In genomic region chr1:150371110-150371509, GRCh38 we compare ENCODE assay signal across 1 cellular context.
TF ChIP-seq lines count a peak whose summit lies in the region.

No MANE protein-coding gene starts in this region.

TF ChIP-seq in HEK293, 187 proteins besides CTCF, POLR2A, EP300 and RAD21:
- TF ChIP-seq ZNF664 (tag by site-specific recombination; IDR thresholded peaks at IDR 0.05): peak; percentile 98
- TF ChIP-seq ZNF677 (tag by site-specific recombination; IDR thresholded peaks at IDR 0.05): no peak
- TF ChIP-seq ZBTB17 (tag by site-specific recombination; IDR thresholded peaks at IDR 0.05): peak; percentile 48
- TF ChIP-seq, protein P1, sequence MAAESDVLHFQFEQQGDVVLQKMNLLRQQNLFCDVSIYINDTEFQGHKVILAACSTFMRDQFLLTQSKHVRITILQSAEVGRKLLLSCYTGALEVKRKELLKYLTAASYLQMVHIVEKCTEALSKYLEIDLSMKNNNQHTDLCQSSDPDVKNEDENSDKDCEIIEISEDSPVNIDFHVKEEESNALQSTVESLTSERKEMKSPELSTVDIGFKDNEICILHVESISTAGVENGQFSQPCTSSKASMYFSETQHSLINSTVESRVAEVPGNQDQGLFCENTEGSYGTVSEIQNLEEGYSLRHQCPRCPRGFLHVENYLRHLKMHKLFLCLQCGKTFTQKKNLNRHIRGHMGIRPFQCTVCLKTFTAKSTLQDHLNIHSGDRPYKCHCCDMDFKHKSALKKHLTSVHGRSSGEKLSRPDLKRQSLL (tag by site-specific recombination; IDR thresholded peaks at IDR 0.05): 0 out of 2 replicates have a peak, but pooled peaks have one; percentile 3
- TF ChIP-seq ZNF792 (tag by site-specific recombination; IDR thresholded peaks at IDR 0.05): no peak
